Comparison of ENCODE assay signal across 24 cellular contexts in the genomic region with DNA sequence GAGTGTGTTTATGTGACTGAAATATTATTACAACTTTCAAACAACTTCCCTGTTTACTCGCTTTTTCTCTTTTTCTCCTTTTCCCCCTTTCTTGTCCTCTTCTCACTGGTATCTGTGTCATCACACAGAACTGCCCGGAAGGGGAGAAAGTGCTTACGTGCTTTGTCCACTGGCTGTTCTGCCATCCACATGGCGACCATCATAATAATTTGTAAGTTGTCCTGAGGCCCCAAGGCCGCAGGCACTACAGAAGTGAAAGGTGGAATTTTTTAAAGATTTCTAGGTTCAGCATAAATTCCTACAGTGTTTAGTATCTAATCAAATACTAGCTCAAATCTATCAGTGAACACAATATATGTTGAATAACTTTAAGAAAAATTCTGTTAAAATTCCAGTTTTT. TPM values are rescaled to one million over a fixed set of nuclear protein-coding genes. Genes with fewer than 3 reads are reported as not detected.
DNase-seq lines count a peak whose midpoint lies in the region; ATAC-seq, FAIRE-seq and TF ChIP-seq lines count a peak whose summit lies in the region.
"Had no signal": no experiment of that assay in that cellular context is flagged by ENCODE, and none has a peak within 500 bp of the region (broad histone marks: within the 10 kb centered on the region; RNA-seq: fewer than 3 reads in every experiment).

No MANE protein-coding gene starts in this region.

- POLR2A ChIA-PET in HEK293 (lab: Yijun Ruan, JAX): no interaction called here

- H3K4me3 ChIP-seq in HEK293 (ENCODE audit: low read depth, low read length) (no peak overlapping the region), ascending aorta (no peak overlapping the region)
- H3K4me3 ChIP-seq: BLaER1 had no signal

- no peaks in the 10 kb centered on the region for H3K9me3 ChIP-seq in HEK293 (ENCODE audit: control insufficient read depth, insufficient read depth, low read depth, low read length)
- H3K9me3 ChIP-seq in ascending aorta: no peaks in the 10 kb centered on the region
- H3K9me3 ChIP-seq: BE2C, BLaER1 had no signal

- H3K27me3 Mint-ChIP-seq in glutamatergic neuron (ENCODE audit: unreplicated experiment) (no peaks in the 10 kb centered on the region), neural crest cell (ENCODE audit: low read depth) (no peaks in the 10 kb centered on the region)
- H3K27me3 Mint-ChIP-seq: CD8-positive, alpha-beta memory T cell had no signal

- TF ChIP-seq CTCF in HEK293 (tag by site-specific recombination; IDR thresholded peaks at IDR 0.05) (no peak), glutamatergic neuron (IDR thresholded peaks at IDR 0.05; ENCODE audit: partially characterized antibody, unreplicated experiment) (no peak), neural crest cell (conservative IDR thresholded peaks at IDR 0.05) (no peak), ascending aorta (IDR thresholded peaks at IDR 0.05) (no peak)

- ATAC-seq in GM19351 (IDR thresholded peaks at IDR 0.05; ENCODE audit: unreplicated experiment): no peak

- H3K4me1 ChIP-seq in HEK293 (ENCODE audit: control insufficient read depth, insufficient read depth, low read length) (peaks cover 4% of the 10 kb centered on the region), ascending aorta (no peaks in the 10 kb centered on the region)
- H3K4me1 ChIP-seq: BE2C, BLaER1 had no signal

- H3K27ac ChIP-seq in HEK293 (ENCODE audit: extremely low read depth, low read depth, low read length) (no peak overlapping the region), ascending aorta (no peak overlapping the region)
- H3K27ac ChIP-seq: BLaER1 had no signal

- no peak overlapping the region for H3K4me3 Mint-ChIP-seq in glutamatergic neuron (ENCODE audit: unreplicated experiment)
- no peak overlapping the region for H3K4me3 Mint-ChIP-seq in neural crest cell
- H3K4me3 Mint-ChIP-seq: CD14-positive monocyte; CD4-positive, alpha-beta memory T cell; CD4-positive, CD25-positive, alpha-beta regulatory T cell; CD8-positive, alpha-beta memory T cell had no signal

- H3K36me3 Mint-ChIP-seq in glutamatergic neuron (ENCODE audit: unreplicated experiment) (no peaks in the 10 kb centered on the region), neural crest cell (ENCODE audit: low read depth) (peaks cover 8% of the 10 kb centered on the region)
- H3K36me3 Mint-ChIP-seq: CD14-positive monocyte; CD4-positive, CD25-positive, alpha-beta regulatory T cell had no signal

- H3K27me3 ChIP-seq in ascending aorta: no peaks in the 10 kb centered on the region
- H3K27me3 ChIP-seq: BLaER1 had no signal

- peak; percentile 9 for FAIRE-seq in urothelium cell line (lab: Jason Lieb, UNC)
- FAIRE-seq: A204.1, D721Med, GM12891, GM18507 had no signal

- H3K27ac Mint-ChIP-seq in glutamatergic neuron (ENCODE audit: unreplicated experiment) (peak overlapping the region; percentile 57), neural crest cell (ENCODE audit: unreplicated experiment) (peak overlapping the region; percentile 59)
- H3K27ac Mint-ChIP-seq: CD14-positive monocyte; CD4-positive, alpha-beta memory T cell; CD4-positive, CD25-positive, alpha-beta regulatory T cell; CD8-positive, alpha-beta memory T cell had no signal

- peaks cover 0 to 7% of the 10 kb centered on the region in 2 experiments; a peak in 1 of 3 replicates for H3K36me3 ChIP-seq in HEK293 (ENCODE audit: control insufficient read depth in 2 of 2, insufficient read depth in 1 of 2, low read length in 2 of 2)
- H3K36me3 ChIP-seq in ascending aorta: peaks cover 8 to 21% of the 10 kb centered on the region in 2 donors
- H3K36me3 ChIP-seq: BE2C had no signal

- H3K9me3 Mint-ChIP-seq in glutamatergic neuron (ENCODE audit: unreplicated experiment): peaks cover 3% of the 10 kb centered on the region
- H3K9me3 Mint-ChIP-seq in neural crest cell: no peaks in the 10 kb centered on the region
- H3K9me3 Mint-ChIP-seq: CD14-positive monocyte; CD4-positive, alpha-beta memory T cell; CD4-positive, CD25-positive, alpha-beta regulatory T cell; CD8-positive, alpha-beta memory T cell had no signal

- H3K4me1 Mint-ChIP-seq in glutamatergic neuron (ENCODE audit: low read depth, unreplicated experiment) (peaks cover 23% of the 10 kb centered on the region), neural crest cell (peaks cover 50% of the 10 kb centered on the region)
- H3K4me1 Mint-ChIP-seq: CD14-positive monocyte; CD4-positive, alpha-beta memory T cell; CD4-positive, CD25-positive, alpha-beta regulatory T cell; CD8-positive, alpha-beta memory T cell had no signal

- intact Hi-C loops in ascending aorta (cut with DNase I): no loop called here

- CTCF ChIA-PET in HEK293 (lab: Yijun Ruan, JAX): no interaction called here

- DNase-seq in glutamatergic neuron (no peak), neural crest cell (ENCODE audit: low read depth, low spot score) (no peak), urothelium cell line (ENCODE audit: low spot score) (no peak), ascending aorta (ENCODE audit: low spot score in 2 of 2) (no peak), medulla oblongata (ENCODE audit: extremely low spot score) (no peak), SKM-1 (lab: John Stamatoyannopoulos, UW; ENCODE audit: unreplicated experiment) (no peak)
- DNase-seq: 8988T; ACHN; BE2C; C1 segment of cervical spinal cord; CD4-positive, alpha-beta memory T cell; CD4-positive, CD25-positive, alpha-beta regulatory T cell; CD8-positive, alpha-beta memory T cell; COR-L47; DMS79 treated with DMSO at 0.1 percent for 48 hours; GF-D8 had no signal

TF ChIP-seq in HEK293, 187 proteins besides CTCF, POLR2A, EP300 and RAD21:
- TF ChIP-seq, protein P1, sequence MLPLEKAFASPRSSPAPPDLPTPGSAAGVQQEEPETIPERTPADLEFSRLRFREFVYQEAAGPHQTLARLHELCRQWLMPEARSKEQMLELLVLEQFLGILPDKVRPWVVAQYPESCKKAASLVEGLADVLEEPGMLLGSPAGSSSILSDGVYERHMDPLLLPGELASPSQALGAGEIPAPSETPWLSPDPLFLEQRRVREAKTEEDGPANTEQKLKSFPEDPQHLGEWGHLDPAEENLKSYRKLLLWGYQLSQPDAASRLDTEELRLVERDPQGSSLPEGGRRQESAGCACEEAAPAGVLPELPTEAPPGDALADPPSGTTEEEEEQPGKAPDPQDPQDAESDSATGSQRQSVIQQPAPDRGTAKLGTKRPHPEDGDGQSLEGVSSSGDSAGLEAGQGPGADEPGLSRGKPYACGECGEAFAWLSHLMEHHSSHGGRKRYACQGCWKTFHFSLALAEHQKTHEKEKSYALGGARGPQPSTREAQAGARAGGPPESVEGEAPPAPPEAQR (tag by site-specific recombination; IDR thresholded peaks at IDR 0.05): no peak
- TF ChIP-seq PRDM1 (tag by site-specific recombination; IDR thresholded peaks at IDR 0.05): 0 out of 2 replicates have a peak, but pooled peaks have one; percentile 36

RNA-seq across cellular contexts. Expression of a gene that starts 26.7 kb away (rescaled TPM):
- total RNA-seq in glutamatergic neuron (ENCODE audit: unreplicated experiment) (35.9 TPM), neural crest cell (52.7 and 55.6 TPM in 2 replicates), ascending aorta (18.6 TPM)

RNA-seq across cellular contexts. Expression of a gene that starts 46.6 kb away (rescaled TPM):
- total RNA-seq in glutamatergic neuron (ENCODE audit: unreplicated experiment): 819 TPM
- total RNA-seq in neural crest cell: 62.6 and 70.2 TPM in 2 replicates
- not detected for total RNA-seq in ascending aorta
- total RNA-seq: CD4-positive, alpha-beta memory T cell; CD4-positive, CD25-positive, alpha-beta regulatory T cell; CD8-positive, alpha-beta memory T cell had no signal

Comparison
In these comparisons a context has a peak if more than half of its experiments do, and no peak if none do; other contexts are left out.
1. RNA of a gene that starts 46.6 kb away (total RNA-seq): 819 TPM in glutamatergic neuron (single experiment) and 62.6 to 70.2 TPM in neural crest cell; not detected in ascending aorta (single experiment); every median in the first group is over 10 times any median in the second.